ENCODE assay signal across 2 cellular contexts in the genomic region with DNA sequence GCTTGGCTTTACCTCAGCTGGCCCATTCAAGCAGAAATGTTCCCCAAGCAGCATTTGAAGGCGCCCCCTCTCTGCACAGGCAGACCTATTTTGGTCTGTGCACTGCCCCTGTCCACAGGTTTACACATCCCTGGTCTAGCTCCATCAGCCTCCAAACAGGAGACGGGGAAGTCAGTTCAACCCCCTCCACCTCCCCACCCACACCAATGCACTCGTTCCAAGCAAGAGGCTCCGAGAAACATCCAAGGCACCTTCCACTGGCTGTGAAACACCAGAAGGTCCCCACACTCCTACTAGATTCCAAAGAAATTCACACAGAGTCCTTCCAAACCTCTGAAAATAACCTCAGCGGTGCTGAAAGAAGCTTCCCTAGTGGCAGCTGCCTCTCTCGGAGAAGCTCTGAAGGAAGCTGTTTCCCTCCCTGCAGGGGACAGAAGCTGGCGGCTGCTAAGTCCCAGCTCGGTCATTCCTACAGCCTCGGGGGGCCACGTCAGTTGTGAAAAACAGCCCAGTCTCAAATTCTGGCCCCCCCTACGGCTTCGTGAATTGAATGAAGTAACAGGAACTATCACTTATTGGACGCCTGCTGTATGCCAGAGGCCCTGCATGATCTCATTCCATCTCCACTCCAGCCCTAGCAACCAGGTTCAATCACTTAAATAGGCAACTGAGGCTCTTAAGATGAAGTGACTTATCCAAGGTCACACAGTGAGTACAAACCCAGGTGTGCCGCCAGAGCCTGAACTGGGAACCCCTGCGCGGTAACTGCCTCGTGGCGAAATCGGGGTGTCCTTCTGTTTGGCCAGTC.
TF ChIP-seq lines count a peak whose summit lies in the region.

No MANE protein-coding gene starts in this region.

TF ChIP-seq in K562, 482 proteins besides CTCF, POLR2A, EP300 and RAD21 (continues in another document):
- TF ChIP-seq SMC3 (conservative IDR thresholded peaks at IDR 0.05; ENCODE audit: insufficient read depth, low read depth, low read length) (0 out of 2 replicates have a peak, but pooled peaks have one; percentile 15), CHD1 (IDR thresholded peaks at IDR 0.05; ENCODE audit: low read length) (no peak), ZNF586 (CRISPR knock-in tag; conservative IDR thresholded peaks at IDR 0.05) (no peak), ZNF431 (CRISPR knock-in tag; IDR thresholded peaks at IDR 0.05) (no peak), ZNF280A (IDR thresholded peaks at IDR 0.05; ENCODE audit: low read depth, partially characterized antibody) (no peak), ILF3 (IDR thresholded peaks at IDR 0.05; ENCODE audit: borderline replicate concordance) (no peak), KAT8 (IDR thresholded peaks at IDR 0.05; ENCODE audit: low read depth) (no peak), ARNT (IDR thresholded peaks at IDR 0.05) (no peak), ZFX (CRISPR knock-in tag; IDR thresholded peaks at IDR 0.05) (no peak), TRIM28 (IDR thresholded peaks at IDR 0.05) (no peak), BCL6 (CRISPR knock-in tag; IDR thresholded peaks at IDR 0.05) (no peak), ZZZ3 (IDR thresholded peaks at IDR 0.05) (no peak), MYNN (IDR thresholded peaks at IDR 0.05) (peak; percentile 98), MYNN (CRISPR knock-in tag; IDR thresholded peaks at IDR 0.05) (no peak), ZKSCAN3 (CRISPR knock-in tag; IDR thresholded peaks at IDR 0.05) (no peak), ZNF41 (CRISPR knock-in tag; conservative IDR thresholded peaks at IDR 0.05) (no peak), ZC3H11A (IDR thresholded peaks at IDR 0.05; ENCODE audit: low read depth, low read length) (no peak), ATF2 (CRISPR knock-in tag; IDR thresholded peaks at IDR 0.05) (no peak), TBL1XR1 (IDR thresholded peaks at IDR 0.05; ENCODE audit: low read length in 2 of 2) (no peak), ZNF740 (CRISPR knock-in tag; IDR thresholded peaks at IDR 0.05) (no peak), ZNF740 (tag; IDR thresholded peaks at IDR 0.05) (no peak), NR1H2 (CRISPR knock-in tag; IDR thresholded peaks at IDR 0.05) (no peak), FOXA3 (CRISPR knock-in tag; conservative IDR thresholded peaks at IDR 0.05 in 1 of 2, IDR thresholded peaks at IDR 0.05 in 1 of 2) (no peak), CTBP1 (IDR thresholded peaks at IDR 0.05; ENCODE audit: borderline replicate concordance) (no peak)
- TF ChIP-seq, protein P1, sequence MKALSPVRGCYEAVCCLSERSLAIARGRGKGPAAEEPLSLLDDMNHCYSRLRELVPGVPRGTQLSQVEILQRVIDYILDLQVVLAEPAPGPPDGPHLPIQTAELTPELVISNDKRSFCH (CRISPR knock-in tag; IDR thresholded peaks at IDR 0.05) = no peak
- TF ChIP-seq, protein P1 (tag; IDR thresholded peaks at IDR 0.05) = no peak
- TF ChIP-seq, protein P2, sequence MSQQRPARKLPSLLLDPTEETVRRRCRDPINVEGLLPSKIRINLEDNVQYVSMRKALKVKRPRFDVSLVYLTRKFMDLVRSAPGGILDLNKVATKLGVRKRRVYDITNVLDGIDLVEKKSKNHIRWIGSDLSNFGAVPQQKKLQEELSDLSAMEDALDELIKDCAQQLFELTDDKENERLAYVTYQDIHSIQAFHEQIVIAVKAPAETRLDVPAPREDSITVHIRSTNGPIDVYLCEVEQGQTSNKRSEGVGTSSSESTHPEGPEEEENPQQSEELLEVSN (IDR thresholded peaks at IDR 0.05; ENCODE audit: borderline replicate concordance in 1 of 2, extremely low read depth in 1 of 2, insufficient read depth in 1 of 2, insufficient read length in 1 of 2, low read depth in 1 of 2, low read length in 1 of 2, poor library complexity in 1 of 2, severe bottlenecking in 1 of 2) = peak in 1 of 2 experiments; percentile 14
- TF ChIP-seq, protein P3, sequence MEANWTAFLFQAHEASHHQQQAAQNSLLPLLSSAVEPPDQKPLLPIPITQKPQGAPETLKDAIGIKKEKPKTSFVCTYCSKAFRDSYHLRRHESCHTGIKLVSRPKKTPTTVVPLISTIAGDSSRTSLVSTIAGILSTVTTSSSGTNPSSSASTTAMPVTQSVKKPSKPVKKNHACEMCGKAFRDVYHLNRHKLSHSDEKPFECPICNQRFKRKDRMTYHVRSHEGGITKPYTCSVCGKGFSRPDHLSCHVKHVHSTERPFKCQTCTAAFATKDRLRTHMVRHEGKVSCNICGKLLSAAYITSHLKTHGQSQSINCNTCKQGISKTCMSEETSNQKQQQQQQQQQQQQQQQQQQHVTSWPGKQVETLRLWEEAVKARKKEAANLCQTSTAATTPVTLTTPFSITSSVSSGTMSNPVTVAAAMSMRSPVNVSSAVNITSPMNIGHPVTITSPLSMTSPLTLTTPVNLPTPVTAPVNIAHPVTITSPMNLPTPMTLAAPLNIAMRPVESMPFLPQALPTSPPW (CRISPR knock-in tag; IDR thresholded peaks at IDR 0.05) = no peak; the same call in 1 of the 2 replicates

TF ChIP-seq in liver, 16 proteins besides CTCF, POLR2A, EP300 and RAD21 (continued from another document):
- TF ChIP-seq, protein P4, sequence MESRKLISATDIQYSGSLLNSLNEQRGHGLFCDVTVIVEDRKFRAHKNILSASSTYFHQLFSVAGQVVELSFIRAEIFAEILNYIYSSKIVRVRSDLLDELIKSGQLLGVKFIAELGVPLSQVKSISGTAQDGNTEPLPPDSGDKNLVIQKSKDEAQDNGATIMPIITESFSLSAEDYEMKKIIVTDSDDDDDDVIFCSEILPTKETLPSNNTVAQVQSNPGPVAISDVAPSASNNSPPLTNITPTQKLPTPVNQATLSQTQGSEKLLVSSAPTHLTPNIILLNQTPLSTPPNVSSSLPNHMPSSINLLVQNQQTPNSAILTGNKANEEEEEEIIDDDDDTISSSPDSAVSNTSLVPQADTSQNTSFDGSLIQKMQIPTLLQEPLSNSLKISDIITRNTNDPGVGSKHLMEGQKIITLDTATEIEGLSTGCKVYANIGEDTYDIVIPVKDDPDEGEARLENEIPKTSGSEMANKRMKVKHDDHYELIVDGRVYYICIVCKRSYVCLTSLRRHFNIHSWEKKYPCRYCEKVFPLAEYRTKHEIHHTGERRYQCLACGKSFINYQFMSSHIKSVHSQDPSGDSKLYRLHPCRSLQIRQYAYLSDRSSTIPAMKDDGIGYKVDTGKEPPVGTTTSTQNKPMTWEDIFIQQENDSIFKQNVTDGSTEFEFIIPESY (IDR thresholded peaks at IDR 0.05) = no peak
- no peak for TF ChIP-seq RXRA (IDR thresholded peaks at IDR 0.05)
- TF ChIP-seq FOXA2 (IDR thresholded peaks at IDR 0.05) = no peak
- TF ChIP-seq, protein P5, sequence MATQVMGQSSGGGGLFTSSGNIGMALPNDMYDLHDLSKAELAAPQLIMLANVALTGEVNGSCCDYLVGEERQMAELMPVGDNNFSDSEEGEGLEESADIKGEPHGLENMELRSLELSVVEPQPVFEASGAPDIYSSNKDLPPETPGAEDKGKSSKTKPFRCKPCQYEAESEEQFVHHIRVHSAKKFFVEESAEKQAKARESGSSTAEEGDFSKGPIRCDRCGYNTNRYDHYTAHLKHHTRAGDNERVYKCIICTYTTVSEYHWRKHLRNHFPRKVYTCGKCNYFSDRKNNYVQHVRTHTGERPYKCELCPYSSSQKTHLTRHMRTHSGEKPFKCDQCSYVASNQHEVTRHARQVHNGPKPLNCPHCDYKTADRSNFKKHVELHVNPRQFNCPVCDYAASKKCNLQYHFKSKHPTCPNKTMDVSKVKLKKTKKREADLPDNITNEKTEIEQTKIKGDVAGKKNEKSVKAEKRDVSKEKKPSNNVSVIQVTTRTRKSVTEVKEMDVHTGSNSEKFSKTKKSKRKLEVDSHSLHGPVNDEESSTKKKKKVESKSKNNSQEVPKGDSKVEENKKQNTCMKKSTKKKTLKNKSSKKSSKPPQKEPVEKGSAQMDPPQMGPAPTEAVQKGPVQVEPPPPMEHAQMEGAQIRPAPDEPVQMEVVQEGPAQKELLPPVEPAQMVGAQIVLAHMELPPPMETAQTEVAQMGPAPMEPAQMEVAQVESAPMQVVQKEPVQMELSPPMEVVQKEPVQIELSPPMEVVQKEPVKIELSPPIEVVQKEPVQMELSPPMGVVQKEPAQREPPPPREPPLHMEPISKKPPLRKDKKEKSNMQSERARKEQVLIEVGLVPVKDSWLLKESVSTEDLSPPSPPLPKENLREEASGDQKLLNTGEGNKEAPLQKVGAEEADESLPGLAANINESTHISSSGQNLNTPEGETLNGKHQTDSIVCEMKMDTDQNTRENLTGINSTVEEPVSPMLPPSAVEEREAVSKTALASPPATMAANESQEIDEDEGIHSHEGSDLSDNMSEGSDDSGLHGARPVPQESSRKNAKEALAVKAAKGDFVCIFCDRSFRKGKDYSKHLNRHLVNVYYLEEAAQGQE (IDR thresholded peaks at IDR 0.05) = no peak
- TF ChIP-seq NR2F2 (IDR thresholded peaks at IDR 0.05) = no peak
- no peak for TF ChIP-seq HNF4G (IDR thresholded peaks at IDR 0.05)
- no peak for TF ChIP-seq SP1 (IDR thresholded peaks at IDR 0.05)
- no peak for TF ChIP-seq GABPA (IDR thresholded peaks at IDR 0.05 in 1 of 2, conservative IDR thresholded peaks at IDR 0.05 in 1 of 2)
- TF ChIP-seq TAF1 (conservative IDR thresholded peaks at IDR 0.05) = no peak
- no peak for TF ChIP-seq JUND (IDR thresholded peaks at IDR 0.05)
- TF ChIP-seq, protein P6, sequence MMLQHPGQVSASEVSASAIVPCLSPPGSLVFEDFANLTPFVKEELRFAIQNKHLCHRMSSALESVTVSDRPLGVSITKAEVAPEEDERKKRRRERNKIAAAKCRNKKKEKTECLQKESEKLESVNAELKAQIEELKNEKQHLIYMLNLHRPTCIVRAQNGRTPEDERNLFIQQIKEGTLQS (IDR thresholded peaks at IDR 0.05) = no peak
TF ChIP-seq in liver: peak in this region for 0.
